ENCODE assay signal across 8 cellular contexts in genomic region chr19:8321760-8322637, GRCh38. TPM values are rescaled to one million over a fixed set of nuclear protein-coding genes. Genes with fewer than 3 reads are reported as not detected.
DNase-seq lines count a peak whose midpoint lies in the region; ATAC-seq and TF ChIP-seq lines count a peak whose summit lies in the region.

No MANE protein-coding gene starts in this region.

- H3K9me3 Mint-ChIP-seq in MCF 10A (ENCODE audit: unreplicated experiment) = no peaks in the 10 kb centered on the region

- peak overlapping the region; percentile 90 for H3K27ac Mint-ChIP-seq in MCF 10A (ENCODE audit: low read depth, unreplicated experiment)

- TF ChIP-seq CTCF in AG04449 (IDR thresholded peaks at IDR 0.05; ENCODE audit: insufficient read depth, low read length, missing control alignments) (no peak), HL-60 (IDR thresholded peaks at IDR 0.05; ENCODE audit: insufficient read depth, low read length) (no peak), MCF 10A (IDR thresholded peaks at IDR 0.05; ENCODE audit: unreplicated experiment) (no peak), liver (IDR thresholded peaks at IDR 0.05; ENCODE audit: low read depth, low read length, missing input control) (no peak), thyroid gland (IDR thresholded peaks at IDR 0.05) (no peak)

- POLR2A ChIA-PET in AG04449 (lab: Yijun Ruan, JAX) = interaction anchor here (0.6 to 2.3 kb wide), 8 partner anchors 9 to 419 kb away, joined by 3 to 10 read pairs (median 3); partner anchors contain the start of gene RAB11B
- POLR2A ChIA-PET in MCF 10A (lab: Yijun Ruan, JAX) = interaction anchor here (0.6 to 6.7 kb wide), 17 partner anchors 8 to 1774 kb away, joined by 3 to 70 read pairs (median 5); partner anchors contain the start of genes CD320, HNRNPM, MARCHF2 and RAB11B

- no peak for ATAC-seq in HG03097 (IDR thresholded peaks at IDR 0.05; ENCODE audit: low FRiP score, unreplicated experiment)

- no peak for DNase-seq in AG04449 (ENCODE audit: low read depth, low spot score)
- DNase-seq in HL-60 (ENCODE audit: low read depth in 1 of 2, low spot score in 1 of 2) = no peak
- DNase-seq in MCF 10A (ENCODE audit: unreplicated experiment) = no peak
- peak in 1 of 2 donors; percentile 36 for DNase-seq in thyroid gland
- DNase-seq in pons (ENCODE audit: low spot score) = no peak
- no peak for DNase-seq in HPDE6-E6E7 (ENCODE audit: extremely low spot score)

- H3K4me1 ChIP-seq in liver (ENCODE audit: control insufficient read depth in 4 of 4, insufficient read depth in 4 of 4, low read length in 3 of 4) (peaks cover 13 to 35% (median 24%) of the 10 kb centered on the region in 4 donors), thyroid gland (peaks cover 27 to 45% of the 10 kb centered on the region in 2 donors)

- no peak for TF ChIP-seq POLR2A in thyroid gland (IDR thresholded peaks at IDR 0.05)

- H3K27me3 ChIP-seq in HL-60 (ENCODE audit: insufficient read depth, poor library complexity, severe bottlenecking) (no peaks in the 10 kb centered on the region), liver (ENCODE audit: control insufficient read depth in 4 of 4, insufficient read depth in 4 of 4, low read length in 3 of 4) (no peaks in the 10 kb centered on the region), thyroid gland (no peaks in the 10 kb centered on the region)

- BruUV-seq in MCF 10A (replicated peaks; lab: Mats Ljungman, UMichigan) = TSS peak; percentile 87

- intact Hi-C loops in MCF 10A (cut with micrococcal nuclease) (no loop called here), thyroid gland (cut with DNase I) (no loop called here)

- peak overlapping the region; percentile 81 to 96 for H3K9ac ChIP-seq in liver (ENCODE audit: low read depth in 1 of 2, low read length in 2 of 2)

- no peak for TF ChIP-seq RAD21 in liver (IDR thresholded peaks at IDR 0.05)

- peaks cover 0 to 8% (median 4%) of the 10 kb centered on the region in 4 donors for H3K36me3 ChIP-seq in liver (ENCODE audit: control insufficient read depth in 4 of 4, insufficient read depth in 3 of 4, low read depth in 1 of 4, low read length in 3 of 4)
- H3K36me3 ChIP-seq in thyroid gland = no peaks in the 10 kb centered on the region

- H3K36me3 Mint-ChIP-seq in MCF 10A (ENCODE audit: insufficient read depth, unreplicated experiment) = peaks cover 58% of the 10 kb centered on the region

- peak overlapping the region; percentile 99 for H3K4me3 ChIP-seq in AG04449 (ENCODE audit: low read depth, low read length)
- H3K4me3 ChIP-seq in HL-60 (replicated peaks; ENCODE audit: insufficient read depth, low read length) = peak overlapping the region; percentile 99
- peak overlapping the region; percentile 90 to 94 (median 93) for H3K4me3 ChIP-seq in liver (ENCODE audit: low read depth in 1 of 3, low read length in 3 of 3)
- H3K4me3 ChIP-seq in thyroid gland (replicated peaks in 1 of 3) = peak overlapping the region; percentile 68 to 92 (median 91)

- H3K27me3 Mint-ChIP-seq in MCF 10A (ENCODE audit: insufficient read depth, unreplicated experiment) = no peaks in the 10 kb centered on the region

- no peaks in the 10 kb centered on the region for H3K9me3 ChIP-seq in liver (ENCODE audit: control insufficient read depth in 4 of 4, low read length in 3 of 4)
- no peaks in the 10 kb centered on the region for H3K9me3 ChIP-seq in thyroid gland

- H3K4me3 Mint-ChIP-seq in MCF 10A (ENCODE audit: unreplicated experiment) = peak overlapping the region; percentile 88

- H3K27ac ChIP-seq in HL-60 (replicated peaks) (peak overlapping the region; percentile 87), liver (ENCODE audit: low read depth in 1 of 2, low read length in 2 of 2) (peak overlapping the region; percentile 88 to 89), thyroid gland (peak overlapping the region; percentile 81 to 94 (median 85))

- CTCF ChIA-PET in AG04449 (lab: Yijun Ruan, JAX) = interaction anchor here (2.1 kb wide), 1 partner anchor 11 kb away, joined by 5 read pairs; no protein-coding TSS in a partner anchor
- CTCF ChIA-PET in MCF 10A (lab: Yijun Ruan, JAX) = interaction anchor here (0.6 to 1.8 kb wide), 3 partner anchors 32 to 66 kb away, joined by 3 to 4 read pairs (median 3); no protein-coding TSS in a partner anchor

- WGBS in liver = 15% methylated on average over 49 of the region's 49 CpGs
- 10% methylated on average over 41 to 49 of the region's 49 CpGs for WGBS in thyroid gland, 2 donors

- H3K4me1 Mint-ChIP-seq in MCF 10A (ENCODE audit: insufficient read depth, unreplicated experiment) = peaks cover 7% of the 10 kb centered on the region

TF ChIP-seq in liver, 16 proteins besides CTCF, POLR2A, EP300 and RAD21:
- TF ChIP-seq RXRA (IDR thresholded peaks at IDR 0.05) (peak in 1 of 2 donors; percentile 77), ATF3 (IDR thresholded peaks at IDR 0.05) (no peak)

RNA-seq across cellular contexts. Expression of gene RPS28, which starts 0.7 kb away (rescaled TPM):
- total RNA-seq in MCF 10A (2022) (2,247 and 2,362 TPM in 2 replicates), liver (100 to 1,000 TPM in 1 of 2 donors, 10 to 100 TPM in 1; 74.7 to 205 TPM), thyroid gland (100 to 1,000 TPM; 262 to 525 (median 420) TPM)
- 100 to 1,000 TPM; 324 to 467 TPM for polyA plus RNA-seq in liver

RNA-seq across cellular contexts. Expression of gene NDUFA7, which starts 0.8 kb away (rescaled TPM):
- total RNA-seq in MCF 10A (2022) (83.2 and 91.8 TPM in 2 replicates), liver (10 to 100 TPM; 19.6 to 26.1 TPM), thyroid gland (10 to 100 TPM in 2 of 4 donors, 1 to 10 TPM in 2; 3.8 to 39.7 (median 17.0) TPM)
- 100 to 1,000 TPM in 1 of 2 donors, 10 to 100 TPM in 1; 85.2 to 101 TPM for polyA plus RNA-seq in liver

RNA-seq across cellular contexts. Expression of gene CD320, which starts 13.8 kb away (rescaled TPM):
- 39.2 and 68.8 TPM in 2 replicates for total RNA-seq in MCF 10A (2022)
- 10 to 100 TPM in 1 of 2 donors, 1 to 10 TPM in 1; 6.7 to 10.9 TPM for total RNA-seq in liver
- 10 to 100 TPM; 14.3 to 18.0 TPM for polyA plus RNA-seq in liver
- 100 to 1,000 TPM in 1 of 4 donors, 10 to 100 TPM in 3; 20.8 to 114 (median 74.0) TPM for total RNA-seq in thyroid gland

RNA-seq across cellular contexts. Expression of gene KANK3, which starts 21.1 kb away (rescaled TPM):
- total RNA-seq in MCF 10A (2022) (0.79 and 1.2 TPM in 2 replicates), liver (1 to 10 TPM; 3.3 to 4.5 TPM), thyroid gland (10 to 100 TPM; 21.1 to 49.7 (median 30.5) TPM)
- 1 to 10 TPM in 1 of 2 donors, under 1 TPM in 1; 0.44 to 3.6 TPM for polyA plus RNA-seq in liver

RNA-seq across cellular contexts. Expression of gene ANGPTL4, which starts 42.0 kb away (rescaled TPM):
- total RNA-seq in MCF 10A (2022) (12.6 and 32.8 TPM in 2 replicates), liver (100 to 1,000 TPM in 1 of 2 donors, under 1 TPM in 1; 0.65 to 144 TPM), thyroid gland (10 to 100 TPM; 19.9 to 99.8 (median 46.6) TPM)
- polyA plus RNA-seq in liver = 100 to 1,000 TPM in 1 of 2 donors, 10 to 100 TPM in 1; 25.2 to 118 TPM
